In the genomic region with DNA sequence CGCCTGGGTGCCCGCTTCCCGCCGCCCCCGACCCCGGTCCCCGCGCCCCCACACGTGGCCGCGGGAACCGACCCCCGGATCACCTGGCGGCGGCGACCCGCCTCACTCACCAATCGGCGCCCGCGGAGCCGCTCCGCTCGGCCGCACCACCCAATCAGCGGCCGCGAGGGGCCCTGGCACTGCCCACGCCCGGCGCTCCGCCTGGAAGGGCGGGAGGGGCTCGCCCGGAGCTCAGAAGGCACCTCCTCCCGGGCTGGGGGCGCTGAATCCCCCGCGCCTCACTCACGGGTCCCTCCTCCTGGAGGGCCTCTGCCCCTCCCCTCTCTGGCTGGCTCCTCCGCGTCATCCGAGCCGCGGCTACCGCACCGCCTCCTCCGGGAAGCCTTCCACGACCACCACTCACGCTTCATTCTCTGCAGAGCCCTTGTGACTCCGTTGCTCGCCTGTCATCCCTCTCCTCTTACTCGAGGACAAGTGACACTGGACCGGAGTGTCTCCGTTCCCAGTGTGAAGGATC, we compare ENCODE assay signal across 8 cellular contexts. TPM values are rescaled to one million over a fixed set of nuclear protein-coding genes. Genes with fewer than 3 reads are reported as not detected.
DNase-seq lines count a peak whose midpoint lies in the region; ATAC-seq and TF ChIP-seq lines count a peak whose summit lies in the region.

No MANE protein-coding gene starts in this region.

- H3K4me3 ChIP-seq in fibroblast of mammary gland (ENCODE audit: control insufficient read depth, low read depth, low read length) = peak overlapping the region; percentile 61

- intact Hi-C loops in activated T-helper 1 cell treated with anti-CD3 and anti-CD28 coated beads, Interleukin-12 subunit alpha, Interleukin-12 subunit beta, Interleukin-2, Interleukin-4 antibody, amounts not matched to agents 30 ng/mL and 10 ng/mL and 1 ng/mL, durations not matched to agents 14 hours and 24 hours and 36 hours (cut with micrococcal nuclease) = loop anchor here (2.0 kb wide), 3 partner anchors 71 to 613 kb away; partner anchors contain the start of genes DDOST and MUL1
- intact Hi-C loops in natural killer cell (cut with micrococcal nuclease) = no loop called here

- no peaks in the 10 kb centered on the region for H3K9me3 Mint-ChIP-seq in activated T-helper 1 cell treated with anti-CD3 and anti-CD28 coated beads, Interleukin-12 subunit alpha, Interleukin-12 subunit beta, Interleukin-2, Interleukin-4 antibody, amounts not matched to agents 30 ng/mL and 10 ng/mL and 1 ng/mL, durations not matched to agents 14 hours and 24 hours and 36 hours
- no peaks in the 10 kb centered on the region for H3K9me3 Mint-ChIP-seq in natural killer cell

- H3K36me3 Mint-ChIP-seq in activated T-helper 1 cell treated with anti-CD3 and anti-CD28 coated beads, Interleukin-12 subunit alpha, Interleukin-12 subunit beta, Interleukin-2, Interleukin-4 antibody, amounts not matched to agents 30 ng/mL and 10 ng/mL and 1 ng/mL, durations not matched to agents 14 hours and 24 hours and 36 hours (ENCODE audit: low read depth) = peaks cover 8% of the 10 kb centered on the region
- no peaks in the 10 kb centered on the region for H3K36me3 Mint-ChIP-seq in natural killer cell

- H3K4me1 Mint-ChIP-seq in activated T-helper 1 cell treated with anti-CD3 and anti-CD28 coated beads, Interleukin-12 subunit alpha, Interleukin-12 subunit beta, Interleukin-2, Interleukin-4 antibody, amounts not matched to agents 30 ng/mL and 10 ng/mL and 1 ng/mL, durations not matched to agents 14 hours and 24 hours and 36 hours (ENCODE audit: low read depth) = peaks cover 17% of the 10 kb centered on the region
- H3K4me1 Mint-ChIP-seq in natural killer cell = peaks cover 11 to 31% of the 10 kb centered on the region in 2 donors

- H3K27ac Mint-ChIP-seq in activated T-helper 1 cell treated with anti-CD3 and anti-CD28 coated beads, Interleukin-12 subunit alpha, Interleukin-12 subunit beta, Interleukin-2, Interleukin-4 antibody, amounts not matched to agents 30 ng/mL and 10 ng/mL and 1 ng/mL, durations not matched to agents 14 hours and 24 hours and 36 hours = peak overlapping the region; percentile 67
- peak overlapping the region in 1 of 2 donors; percentile 87 for H3K27ac Mint-ChIP-seq in natural killer cell

- H3K27me3 Mint-ChIP-seq in activated T-helper 1 cell treated with anti-CD3 and anti-CD28 coated beads, Interleukin-12 subunit alpha, Interleukin-12 subunit beta, Interleukin-2, Interleukin-4 antibody, amounts not matched to agents 30 ng/mL and 10 ng/mL and 1 ng/mL, durations not matched to agents 14 hours and 24 hours and 36 hours (ENCODE audit: insufficient read depth) = peaks cover 29% of the 10 kb centered on the region
- peaks cover 25 to 32% of the 10 kb centered on the region in 2 donors for H3K27me3 Mint-ChIP-seq in natural killer cell (ENCODE audit: low read depth in 2 of 2)

- in situ Hi-C loops in GM13976 (cut with MboI; ENCODE audit: low sequenced_read_pairs, unreplicated experiment) = no loop called here

- H3K4me3 Mint-ChIP-seq in activated T-helper 1 cell treated with anti-CD3 and anti-CD28 coated beads, Interleukin-12 subunit alpha, Interleukin-12 subunit beta, Interleukin-2, Interleukin-4 antibody, amounts not matched to agents 30 ng/mL and 10 ng/mL and 1 ng/mL, durations not matched to agents 14 hours and 24 hours and 36 hours = peak overlapping the region; percentile 86
- H3K4me3 Mint-ChIP-seq in natural killer cell = peak overlapping the region; percentile 86

- DNase-seq in GM13976 (ENCODE audit: low spot score) (peak; percentile 86), NCI-H82 treated with DMSO at 0.1 percent for 48 hours (lab: John Stamatoyannopoulos, UW; ENCODE audit: unreplicated experiment) (peak; percentile 55), fibroblast of mammary gland (ENCODE audit: low read depth) (peak; percentile 55), natural killer cell (peak; percentile 49), stromal cell of bone marrow (ENCODE audit: low read depth) (peak; percentile 27)
- DNase-seq in activated T-helper 1 cell treated with anti-CD3 and anti-CD28 coated beads, Interleukin-12 subunit alpha, Interleukin-12 subunit beta, Interleukin-2, Interleukin-4 antibody, amounts not matched to agents 30 ng/mL and 10 ng/mL and 1 ng/mL, durations not matched to agents 14 hours and 24 hours and 36 hours (ENCODE audit: low spot score) = peak; percentile 41
- no peak for DNase-seq in NK-92 treated with Interleukin-12 subunit alpha and Interleukin-12 subunit beta, amount 100 ng/mL, for 24 hours (lab: John Stamatoyannopoulos, UW)

- TF ChIP-seq CTCF in GM13976 (IDR thresholded peaks at IDR 0.05; ENCODE audit: borderline replicate concordance, control extremely low read depth, extremely low read depth, insufficient read depth, missing control alignments) = no peak
- TF ChIP-seq CTCF in fibroblast of mammary gland (conservative IDR thresholded peaks at IDR 0.05; ENCODE audit: control insufficient read depth, insufficient read depth, low read depth, low read length) = no peak
- no peak for TF ChIP-seq CTCF in natural killer cell (IDR thresholded peaks at IDR 0.05)

- ATAC-seq in HG03175 (IDR thresholded peaks at IDR 0.05; ENCODE audit: unreplicated experiment) = peak; percentile 37
- ATAC-seq in natural killer cell = peak; percentile 59 to 74 (median 72)

RNA-seq across cellular contexts. Expression of gene SH2D5, which starts 0.4 kb away (rescaled TPM):
- 0.08 and 0.15 TPM in 2 replicates for total RNA-seq in activated T-helper 1 cell treated with anti-CD3 and anti-CD28 coated beads, Interleukin-12 subunit alpha, Interleukin-12 subunit beta, Interleukin-2, Interleukin-4 antibody, amounts not matched to agents 30 ng/mL and 10 ng/mL and 1 ng/mL, durations not matched to agents 14 hours and 24 hours and 36 hours
- not detected for total RNA-seq in natural killer cell

RNA-seq across cellular contexts. Expression of gene KIF17, which starts 14.3 kb away (rescaled TPM):
- not detected in 2 replicates for total RNA-seq in activated T-helper 1 cell treated with anti-CD3 and anti-CD28 coated beads, Interleukin-12 subunit alpha, Interleukin-12 subunit beta, Interleukin-2, Interleukin-4 antibody, amounts not matched to agents 30 ng/mL and 10 ng/mL and 1 ng/mL, durations not matched to agents 14 hours and 24 hours and 36 hours
- total RNA-seq in natural killer cell = not detected

RNA-seq across cellular contexts. Expression of gene HP1BP3, which starts 55.0 kb away (rescaled TPM):
- 212 and 220 TPM in 2 replicates for total RNA-seq in activated T-helper 1 cell treated with anti-CD3 and anti-CD28 coated beads, Interleukin-12 subunit alpha, Interleukin-12 subunit beta, Interleukin-2, Interleukin-4 antibody, amounts not matched to agents 30 ng/mL and 10 ng/mL and 1 ng/mL, durations not matched to agents 14 hours and 24 hours and 36 hours
- 100 to 1,000 TPM; 243 to 296 (median 274) TPM for total RNA-seq in natural killer cell
